Comparison of ENCODE assay signal across 1 cellular context in genomic region chrX:153981231-153981630, GRCh38.
TF ChIP-seq lines count a peak whose summit lies in the region.

No MANE protein-coding gene starts in this region.

TF ChIP-seq in GM12878, 131 proteins besides CTCF, POLR2A, EP300 and RAD21:
- TF ChIP-seq PKNOX1 (IDR thresholded peaks at IDR 0.05) (peak; percentile 62), PBX3 (IDR thresholded peaks at IDR 0.05; ENCODE audit: insufficient replicate concordance, low read depth, low read length) (no peak)
